1 cellular context compared by ENCODE assay signal in genomic region chr3:12878026-12878636, GRCh38.
TF ChIP-seq lines count a peak whose summit lies in the region.

No MANE protein-coding gene starts in this region.

TF ChIP-seq in HepG2, 621 proteins besides CTCF, POLR2A, EP300 and RAD21 (continued from another document):
- TF ChIP-seq NR2F1 (CRISPR knock-in tag; IDR thresholded peaks at IDR 0.05) (no peak), ZIK1 (CRISPR knock-in tag; IDR thresholded peaks at IDR 0.05; ENCODE audit: borderline replicate concordance, low read depth) (no peak), ZNF407 (CRISPR knock-in tag; IDR thresholded peaks at IDR 0.05; ENCODE audit: not compliant biosample characterization) (no peak), HNRNPLL (IDR thresholded peaks at IDR 0.05; ENCODE audit: low read depth, low read length, poor library complexity, severe bottlenecking) (no peak), PCBP2 (optimal IDR thresholded peaks at IDR 0.05; ENCODE audit: low read depth, low read length, poor library complexity, severe bottlenecking) (no peak), SMARCC2 (IDR thresholded peaks at IDR 0.05) (no peak), ZFP91 (CRISPR knock-in tag; IDR thresholded peaks at IDR 0.05; ENCODE audit: borderline replicate concordance) (no peak), ZNF564 (CRISPR knock-in tag; IDR thresholded peaks at IDR 0.05) (no peak), ZNF704 (CRISPR knock-in tag; IDR thresholded peaks at IDR 0.05; ENCODE audit: borderline replicate concordance) (no peak), SRSF1 (optimal IDR thresholded peaks at IDR 0.05; ENCODE audit: low read depth, low read length) (no peak), NR1H2 (CRISPR knock-in tag; IDR thresholded peaks at IDR 0.05; ENCODE audit: borderline replicate concordance, low read depth) (no peak), TCF7 (IDR thresholded peaks at IDR 0.05; ENCODE audit: low read depth) (no peak), YY1 (IDR thresholded peaks at IDR 0.05; ENCODE audit: insufficient read depth, insufficient replicate concordance, low read depth, low read length) (no peak)
